8 cellular contexts compared by ENCODE assay signal in the genomic region with DNA sequence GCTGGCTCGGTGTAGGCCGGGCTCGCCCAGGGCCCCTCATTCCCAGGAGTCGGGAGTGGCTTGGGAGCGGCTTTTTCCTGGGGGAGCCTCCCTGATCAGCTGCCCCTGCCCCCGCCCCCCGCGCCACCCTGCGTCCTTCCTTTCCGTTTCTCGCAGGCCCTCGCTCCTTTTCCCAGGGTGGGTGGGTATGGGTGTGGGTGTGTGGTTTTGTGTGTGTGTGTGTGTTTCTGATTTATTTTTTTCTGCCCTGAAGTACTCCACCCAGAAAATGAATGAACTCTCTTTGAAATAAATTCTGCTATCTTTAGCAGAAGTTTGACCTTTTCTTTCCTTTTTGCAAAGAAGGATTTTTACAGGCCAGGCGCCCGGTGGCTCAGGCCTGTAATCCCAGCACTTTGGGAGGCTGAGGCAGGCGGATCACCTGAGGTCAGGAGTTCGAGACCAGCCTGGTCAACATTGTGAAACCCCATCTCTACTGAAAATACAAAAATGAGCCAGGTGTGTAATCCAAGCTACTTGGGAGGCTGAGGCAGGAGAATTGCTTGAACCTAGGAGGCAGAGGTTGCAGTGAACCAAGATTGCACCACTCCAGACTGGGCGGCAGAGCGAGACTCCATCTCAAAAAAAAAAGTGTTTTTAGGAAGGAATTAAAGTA. TPM values are rescaled to one million over a fixed set of nuclear protein-coding genes. Genes with fewer than 3 reads are reported as not detected.
DNase-seq lines count a peak whose midpoint lies in the region; ATAC-seq and TF ChIP-seq lines count a peak whose summit lies in the region.

No MANE protein-coding gene starts in this region.

- peaks cover 77% of the 10 kb centered on the region for H3K4me1 Mint-ChIP-seq in CD4-positive, alpha-beta T cell (ENCODE audit: low read depth)
- H3K4me1 Mint-ChIP-seq in T-cell = peaks cover 70 to 78% (median 74%) of the 10 kb centered on the region in 3 donors

- POLR2A ChIA-PET in CD4-positive, alpha-beta T cell (lab: Charles Lee) = interaction anchor here (1.0 to 4.8 kb wide), 11 partner anchors 10 to 104 kb away, joined by 3 to 41 read pairs (median 6); a partner anchor contains a TSS
- POLR2A ChIA-PET in T-cell (lab: Charles Lee) = interaction anchor here (0.6 to 1.1 kb wide), 4 partner anchors 12 to 300 kb away, joined by 4 read pairs; a partner anchor contains a TSS

- no peaks in the 10 kb centered on the region for H3K27me3 Mint-ChIP-seq in CD4-positive, alpha-beta T cell
- H3K27me3 Mint-ChIP-seq in T-cell = no peaks in the 10 kb centered on the region

- H3K9me3 Mint-ChIP-seq in CD4-positive, alpha-beta T cell = no peaks in the 10 kb centered on the region
- H3K9me3 Mint-ChIP-seq in T-cell = no peaks in the 10 kb centered on the region

- peak overlapping the region; percentile 90 for H3K4me3 Mint-ChIP-seq in CD4-positive, alpha-beta T cell
- H3K4me3 Mint-ChIP-seq in T-cell = peak overlapping the region; percentile 81 to 89 (median 83)

- TF ChIP-seq CTCF in CD4-positive, alpha-beta T cell (IDR thresholded peaks at IDR 0.05) = no peak
- no peak for TF ChIP-seq CTCF in HFF-Myc (IDR thresholded peaks at IDR 0.05; ENCODE audit: low read depth, low read length, missing control alignments)
- no peak for TF ChIP-seq CTCF in gastroesophageal sphincter (IDR thresholded peaks at IDR 0.05)
- no peak for TF ChIP-seq CTCF in stomach (IDR thresholded peaks at IDR 0.05)

- peak overlapping the region; percentile 93 for H3K27ac Mint-ChIP-seq in CD4-positive, alpha-beta T cell
- peak overlapping the region; percentile 96 to 98 for H3K27ac Mint-ChIP-seq in T-cell

- no peaks in the 10 kb centered on the region for H3K9me3 ChIP-seq in CD4-positive, alpha-beta T cell (ENCODE audit: control insufficient read depth, low read length)
- H3K9me3 ChIP-seq in gastroesophageal sphincter (no peaks in the 10 kb centered on the region), stomach (no peaks in the 10 kb centered on the region)

- no peaks in the 10 kb centered on the region for H3K27me3 ChIP-seq in CD4-positive, alpha-beta T cell (ENCODE audit: control insufficient read depth, insufficient read depth, low read length)
- H3K27me3 ChIP-seq in gastroesophageal sphincter (no peaks in the 10 kb centered on the region), stomach (no peaks in the 10 kb centered on the region)

- peak; percentile 25 for ATAC-seq in CD4-positive, alpha-beta T cell (ENCODE audit: poor library complexity)
- ATAC-seq in T-cell (replicated peaks in 1 of 4) = peak; percentile 26 to 60 (median 46)
- ATAC-seq in gastroesophageal sphincter = no peak
- no peak for ATAC-seq in HG03520 (IDR thresholded peaks at IDR 0.05; ENCODE audit: unreplicated experiment)

- peaks cover 68% of the 10 kb centered on the region for H3K36me3 Mint-ChIP-seq in CD4-positive, alpha-beta T cell (ENCODE audit: low read depth)
- peaks cover 30% of the 10 kb centered on the region for H3K36me3 Mint-ChIP-seq in T-cell

- TF ChIP-seq EP300 in gastroesophageal sphincter (IDR thresholded peaks at IDR 0.05) = no peak
- TF ChIP-seq EP300 in stomach (IDR thresholded peaks at IDR 0.05) = peak; percentile 1

- H3K36me3 ChIP-seq in gastroesophageal sphincter (peaks cover 0 to 31% of the 10 kb centered on the region in 2 donors), stomach (peaks cover 13 to 44% (median 39%) of the 10 kb centered on the region in 4 donors)

- H3K4me1 ChIP-seq in gastroesophageal sphincter = peaks cover 5 to 74% (median 37%) of the 10 kb centered on the region in 3 donors
- peaks cover 30 to 75% (median 54%) of the 10 kb centered on the region in 4 donors for H3K4me1 ChIP-seq in stomach

- WGBS in gastroesophageal sphincter (ENCODE audit: low coverage in 1 of 2), 2 donors = 12 to 29% methylated on average over 3 to 6 of the region's 18 CpGs
- WGBS in stomach, 5 donors = 4 to 15% (median 6%) methylated on average over 13 to 18 of the region's 18 CpGs

- peak in 1 of 2 donors; percentile 36 for TF ChIP-seq POLR2A in gastroesophageal sphincter (IDR thresholded peaks at IDR 0.05)
- no peak for TF ChIP-seq POLR2A in stomach (IDR thresholded peaks at IDR 0.05)

- H3K27ac ChIP-seq in CD4-positive, alpha-beta T cell (ENCODE audit: low read depth, low read length) = peak overlapping the region; percentile 94
- H3K27ac ChIP-seq in gastroesophageal sphincter = peak overlapping the region; percentile 89 to 93 (median 92)
- H3K27ac ChIP-seq in stomach = peak overlapping the region; percentile 88 to 95 (median 90)

- H3K4me3 ChIP-seq in HFF-Myc (replicated peaks; ENCODE audit: low read depth, low read length) (peak overlapping the region; percentile 20), gastroesophageal sphincter (peak overlapping the region; percentile 17 to 42), stomach (peak overlapping the region; percentile 25 to 35 (median 32))

- CTCF ChIA-PET in CD4-positive, alpha-beta T cell (lab: Charles Lee) = interaction anchor here (1.3 to 1.6 kb wide), 2 partner anchors 47 to 103 kb away, joined by 4 to 5 read pairs; no protein-coding TSS in a partner anchor
- CTCF ChIA-PET in T-cell (lab: Charles Lee) = interaction anchor here in 1 of 2 donors (1.0 kb wide), 1 partner anchor 104 kb away, joined by 3 read pairs; no protein-coding TSS in a partner anchor

- no peak for DNase-seq in CD4-positive, alpha-beta T cell
- no peak for DNase-seq in HFF-Myc (ENCODE audit: extremely low read depth, low read depth)
- peak in 1 of 34 experiments; percentile 30 for DNase-seq in T-cell
- no peak for DNase-seq in stomach
- no peak for DNase-seq in NCI-H146 treated with DMSO at 0.1 percent for 48 hours (lab: John Stamatoyannopoulos, UW; ENCODE audit: unreplicated experiment)
- DNase-seq in posterior cingulate gyrus = no peak

- intact Hi-C loops in CD4-positive, alpha-beta T cell (cut with DNase I, micrococcal nuclease) = loop anchor here (2.0 kb wide), 2 partner anchors 29 to 105 kb away; a partner anchor contains a TSS
- intact Hi-C loops in stomach (cut with DNase I; ENCODE audit: low total_unique reads) (no loop called here), posterior cingulate gyrus (cut with DNase I) (no loop called here)

RNA-seq across cellular contexts. Expression of a gene that starts 30.0 kb away (rescaled TPM):
- 100 to 1,000 TPM in 1 of 2 experiments, 10 to 100 TPM in 1; 93.5 to 102 TPM for total RNA-seq in CD4-positive, alpha-beta T cell
- total RNA-seq in T-cell (100 to 1,000 TPM in 4 of 5 donors, 10 to 100 TPM in 1; 93.6 to 126 (median 110) TPM), gastroesophageal sphincter (10 to 100 TPM; 13.0 to 33.9 (median 26.8) TPM), stomach (100 to 1,000 TPM in 1 of 5 donors, 10 to 100 TPM in 4; 11.6 to 140 (median 52.5) TPM)
- polyA plus RNA-seq in stomach = 10 to 100 TPM; 34.7 to 43.7 (median 40.8) TPM

Comparison
In these comparisons a context has a peak if more than half of its experiments do, and no peak if none do; other contexts are left out.
1. ATAC-seq: peak in CD4-positive, alpha-beta T cell (single experiment) and T-cell (4 of 4); none in gastroesophageal sphincter (single experiment) and HG03520 (single experiment).
2. intact Hi-C loops: an anchor here in CD4-positive, alpha-beta T cell (2.0 kb wide); none called in stomach and posterior cingulate gyrus.
3. Peak in every context shown above with its lines, with median percentiles within 50 percentile points of each other: H3K27ac ChIP-seq and H3K4me3 ChIP-seq.